7 cellular contexts compared by ENCODE assay signal in the genomic region with DNA sequence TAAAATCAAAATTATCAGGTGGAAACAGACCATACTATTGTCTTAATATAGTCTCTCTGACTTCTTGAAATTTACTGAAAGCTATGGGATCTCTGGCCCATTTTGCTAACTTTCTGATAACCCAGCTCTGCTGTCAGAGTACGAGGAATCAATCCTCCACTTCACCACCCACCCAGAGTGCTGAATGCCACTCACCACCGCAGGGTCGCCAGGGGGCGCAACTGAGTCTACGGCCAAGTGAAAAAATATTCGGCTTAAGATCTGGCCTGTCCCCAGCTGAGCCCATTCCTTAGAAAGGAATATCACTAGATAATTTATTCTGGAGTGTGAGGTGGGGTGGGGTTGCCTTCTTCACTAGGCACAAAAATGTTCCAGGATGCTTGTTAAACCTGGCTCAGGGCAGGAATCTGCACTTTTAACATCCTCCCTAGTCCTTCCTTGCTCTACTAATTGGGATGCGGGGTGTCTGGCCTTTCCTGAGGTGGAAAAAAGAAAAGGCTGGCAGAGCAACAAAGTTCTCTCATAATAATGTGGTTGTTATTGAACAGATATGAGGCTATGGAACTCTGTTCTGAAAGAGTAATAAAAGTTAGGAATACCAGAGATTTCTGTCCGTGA.
DNase-seq lines count a peak whose midpoint lies in the region; ATAC-seq, FAIRE-seq and TF ChIP-seq lines count a peak whose summit lies in the region.

No MANE protein-coding gene starts in this region.

- H3K4me3 ChIP-seq in astrocyte of the cerebellum (ENCODE audit: low read depth, low read length) (no peak overlapping the region), HepG2 (replicated peaks in 1 of 3; ENCODE audit: insufficient read depth in 1 of 3, low read depth in 2 of 3, low read length in 3 of 3) (no peak overlapping the region)

- CTCF ChIA-PET in HepG2 (lab: Yijun Ruan, JAX; ENCODE audit: low intra/inter-chr PET ratio, low total read pairs), result no interaction called here

- no peak for FAIRE-seq in HepG2 (lab: Jason Lieb, UNC)

- peak; percentile 71 for TF ChIP-seq CTCF in astrocyte of the cerebellum (IDR thresholded peaks at IDR 0.05; ENCODE audit: low read depth, low read length, missing control alignments)
- peak; percentile 57 for TF ChIP-seq CTCF in HepG2 (CRISPR knock-in tag; IDR thresholded peaks at IDR 0.05)

- in situ Hi-C loops in G401 (cut with HindIII; ENCODE audit: low sequenced_read_pairs) (no loop called here), astrocyte of the cerebellum (cut with HindIII; ENCODE audit: low sequenced_read_pairs) (no loop called here), HepG2 (cut with HindIII; ENCODE audit: extremely low pct_ligation_motif_present, low pct_unique_long_range_greater_than_20kb) (no loop called here)

- H3K4me1 ChIP-seq in HepG2 (ENCODE audit: insufficient read depth, low read length), result no peaks in the 10 kb centered on the region

- H3K9ac ChIP-seq in HepG2 (ENCODE audit: insufficient read depth, low read depth, low read length), result no peak overlapping the region

- no peak overlapping the region for H3K27ac ChIP-seq in HepG2 (ENCODE audit: extremely low read length, insufficient read depth, low read length)

- TF ChIP-seq EP300 in Ishikawa (IDR thresholded peaks at IDR 0.05; ENCODE audit: borderline replicate concordance), result no peak
- no peak for TF ChIP-seq EP300 in HepG2 (IDR thresholded peaks at IDR 0.05; ENCODE audit: low read depth in 2 of 2, low read length in 2 of 2)
- no peak for TF ChIP-seq EP300 in HepG2 (CRISPR knock-in tag; IDR thresholded peaks at IDR 0.05; ENCODE audit: borderline replicate concordance)

- no peak overlapping the region for H2AFZ ChIP-seq in HepG2 (ENCODE audit: low read length)

- H3K36me3 ChIP-seq in HepG2 (replicated peaks in 1 of 2; ENCODE audit: control insufficient read depth in 1 of 2, insufficient read depth in 2 of 2, low read length in 2 of 2), result no peaks in the 10 kb centered on the region

- no peak for TF ChIP-seq POLR2A in HepG2 (IDR thresholded peaks at IDR 0.05; ENCODE audit: insufficient read depth in 1 of 2, low read depth in 2 of 2, low read length in 2 of 2)

- peak; percentile 11 for DNase-seq in G401 (ENCODE audit: low spot score)
- no peak for DNase-seq in astrocyte of the cerebellum (ENCODE audit: low read depth)
- peak; percentile 7 for DNase-seq in HepG2 (ENCODE audit: low spot score)
- DNase-seq in NCI-H1048 (lab: John Stamatoyannopoulos, UW), result no peak
- no peak for DNase-seq in NCI-H128 (lab: John Stamatoyannopoulos, UW; ENCODE audit: unreplicated experiment)

- TF ChIP-seq RAD21 in Ishikawa (IDR thresholded peaks at IDR 0.05; ENCODE audit: low read depth), result peak; percentile 70
- no peak for TF ChIP-seq RAD21 in HepG2 (CRISPR knock-in tag; IDR thresholded peaks at IDR 0.05)

- no peaks in the 10 kb centered on the region for H3K27me3 ChIP-seq in HepG2 (ENCODE audit: control insufficient read depth in 1 of 2, insufficient read depth in 2 of 2, low read length in 2 of 2)

- H3K9me3 ChIP-seq in HepG2 (ENCODE audit: low read length), result no peaks in the 10 kb centered on the region

- intact Hi-C loops in HepG2 (cut with micrococcal nuclease; ENCODE audit: unreplicated experiment), result loop anchor here (1.0 kb wide), 1 partner anchor 483 kb away; no protein-coding TSS in a partner anchor

- 8% methylated on average over 8 of the region's 8 CpGs for WGBS in HepG2 (ENCODE audit: low lambda C conversion rate)

- POLR2A ChIA-PET in HepG2 (lab: Yijun Ruan, JAX), result no interaction called here

- H4K20me1 ChIP-seq in HepG2 (ENCODE audit: insufficient read depth, low read length), result no peaks in the 10 kb centered on the region

- H3K79me2 ChIP-seq in HepG2 (ENCODE audit: insufficient read depth, low read length), result no peaks in the 10 kb centered on the region

- ATAC-seq in GM19467 (IDR thresholded peaks at IDR 0.05; ENCODE audit: unreplicated experiment), result peak; percentile 70
- ATAC-seq in HepG2, result peak; percentile 70

- no TSS peak for BruUV-seq in HepG2 (replicated peaks; lab: Mats Ljungman, UMichigan)

- no peak overlapping the region for H3K4me2 ChIP-seq in HepG2 (ENCODE audit: low read depth, low read length)

TF ChIP-seq in Ishikawa, 13 proteins besides CTCF, POLR2A, EP300 and RAD21:
- TF ChIP-seq TCF12 (IDR thresholded peaks at IDR 0.05; ENCODE audit: low read depth), result no peak
- no peak for TF ChIP-seq CEBPB (IDR thresholded peaks at IDR 0.05)
- no peak for TF ChIP-seq ZBTB7A (IDR thresholded peaks at IDR 0.05; ENCODE audit: low read depth)
- TF ChIP-seq TAF1 (IDR thresholded peaks at IDR 0.05; ENCODE audit: low read depth), result no peak
- TF ChIP-seq, protein P1, sequence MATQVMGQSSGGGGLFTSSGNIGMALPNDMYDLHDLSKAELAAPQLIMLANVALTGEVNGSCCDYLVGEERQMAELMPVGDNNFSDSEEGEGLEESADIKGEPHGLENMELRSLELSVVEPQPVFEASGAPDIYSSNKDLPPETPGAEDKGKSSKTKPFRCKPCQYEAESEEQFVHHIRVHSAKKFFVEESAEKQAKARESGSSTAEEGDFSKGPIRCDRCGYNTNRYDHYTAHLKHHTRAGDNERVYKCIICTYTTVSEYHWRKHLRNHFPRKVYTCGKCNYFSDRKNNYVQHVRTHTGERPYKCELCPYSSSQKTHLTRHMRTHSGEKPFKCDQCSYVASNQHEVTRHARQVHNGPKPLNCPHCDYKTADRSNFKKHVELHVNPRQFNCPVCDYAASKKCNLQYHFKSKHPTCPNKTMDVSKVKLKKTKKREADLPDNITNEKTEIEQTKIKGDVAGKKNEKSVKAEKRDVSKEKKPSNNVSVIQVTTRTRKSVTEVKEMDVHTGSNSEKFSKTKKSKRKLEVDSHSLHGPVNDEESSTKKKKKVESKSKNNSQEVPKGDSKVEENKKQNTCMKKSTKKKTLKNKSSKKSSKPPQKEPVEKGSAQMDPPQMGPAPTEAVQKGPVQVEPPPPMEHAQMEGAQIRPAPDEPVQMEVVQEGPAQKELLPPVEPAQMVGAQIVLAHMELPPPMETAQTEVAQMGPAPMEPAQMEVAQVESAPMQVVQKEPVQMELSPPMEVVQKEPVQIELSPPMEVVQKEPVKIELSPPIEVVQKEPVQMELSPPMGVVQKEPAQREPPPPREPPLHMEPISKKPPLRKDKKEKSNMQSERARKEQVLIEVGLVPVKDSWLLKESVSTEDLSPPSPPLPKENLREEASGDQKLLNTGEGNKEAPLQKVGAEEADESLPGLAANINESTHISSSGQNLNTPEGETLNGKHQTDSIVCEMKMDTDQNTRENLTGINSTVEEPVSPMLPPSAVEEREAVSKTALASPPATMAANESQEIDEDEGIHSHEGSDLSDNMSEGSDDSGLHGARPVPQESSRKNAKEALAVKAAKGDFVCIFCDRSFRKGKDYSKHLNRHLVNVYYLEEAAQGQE (IDR thresholded peaks at IDR 0.05; ENCODE audit: low read depth), result no peak
- TF ChIP-seq, protein P2, sequence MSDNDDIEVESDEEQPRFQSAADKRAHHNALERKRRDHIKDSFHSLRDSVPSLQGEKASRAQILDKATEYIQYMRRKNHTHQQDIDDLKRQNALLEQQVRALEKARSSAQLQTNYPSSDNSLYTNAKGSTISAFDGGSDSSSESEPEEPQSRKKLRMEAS (IDR thresholded peaks at IDR 0.05), result no peak
- no peak for TF ChIP-seq EGR1 (IDR thresholded peaks at IDR 0.05)

TF ChIP-seq in HepG2, 621 proteins besides CTCF, POLR2A, EP300 and RAD21 (continues in another document):
- TF ChIP-seq STAG1 (CRISPR knock-in tag; IDR thresholded peaks at IDR 0.05) (peak; percentile 38), SUZ12 (IDR thresholded peaks at IDR 0.05; ENCODE audit: low read depth, low read length) (no peak), ZNF788 (CRISPR knock-in tag; IDR thresholded peaks at IDR 0.05; ENCODE audit: borderline replicate concordance) (no peak), PHB2 (IDR thresholded peaks at IDR 0.05; ENCODE audit: partially characterized antibody) (no peak), IRX3 (CRISPR knock-in tag; IDR thresholded peaks at IDR 0.05; ENCODE audit: borderline replicate concordance, low read depth) (no peak), KLF9 (CRISPR knock-in tag; IDR thresholded peaks at IDR 0.05; ENCODE audit: low read depth) (no peak), SRSF1 (optimal IDR thresholded peaks at IDR 0.05; ENCODE audit: low read depth, low read length) (no peak), ZNF776 (CRISPR knock-in tag; IDR thresholded peaks at IDR 0.05) (no peak), SOX6 (IDR thresholded peaks at IDR 0.05) (no peak), SOX6 (CRISPR knock-in tag; IDR thresholded peaks at IDR 0.05) (no peak)
- TF ChIP-seq, protein P3, sequence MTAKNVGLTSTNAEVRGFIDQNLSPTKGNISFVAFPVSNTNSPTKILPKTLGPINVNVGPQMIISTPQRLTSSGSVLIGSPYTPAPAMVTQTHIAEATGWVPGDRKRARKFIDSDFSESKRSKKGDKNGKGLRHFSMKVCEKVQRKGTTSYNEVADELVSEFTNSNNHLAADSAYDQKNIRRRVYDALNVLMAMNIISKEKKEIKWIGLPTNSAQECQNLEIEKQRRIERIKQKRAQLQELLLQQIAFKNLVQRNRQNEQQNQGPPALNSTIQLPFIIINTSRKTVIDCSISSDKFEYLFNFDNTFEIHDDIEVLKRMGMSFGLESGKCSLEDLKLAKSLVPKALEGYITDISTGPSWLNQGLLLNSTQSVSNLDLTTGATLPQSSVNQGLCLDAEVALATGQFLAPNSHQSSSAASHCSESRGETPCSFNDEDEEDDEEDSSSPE (CRISPR knock-in tag; IDR thresholded peaks at IDR 0.05), result no peak
- TF ChIP-seq, protein P4, sequence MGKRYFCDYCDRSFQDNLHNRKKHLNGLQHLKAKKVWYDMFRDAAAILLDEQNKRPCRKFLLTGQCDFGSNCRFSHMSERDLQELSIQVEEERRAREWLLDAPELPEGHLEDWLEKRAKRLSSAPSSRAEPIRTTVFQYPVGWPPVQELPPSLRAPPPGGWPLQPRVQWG (CRISPR knock-in tag; IDR thresholded peaks at IDR 0.05; ENCODE audit: borderline replicate concordance, low read depth), result no peak
- TF ChIP-seq, protein P5, sequence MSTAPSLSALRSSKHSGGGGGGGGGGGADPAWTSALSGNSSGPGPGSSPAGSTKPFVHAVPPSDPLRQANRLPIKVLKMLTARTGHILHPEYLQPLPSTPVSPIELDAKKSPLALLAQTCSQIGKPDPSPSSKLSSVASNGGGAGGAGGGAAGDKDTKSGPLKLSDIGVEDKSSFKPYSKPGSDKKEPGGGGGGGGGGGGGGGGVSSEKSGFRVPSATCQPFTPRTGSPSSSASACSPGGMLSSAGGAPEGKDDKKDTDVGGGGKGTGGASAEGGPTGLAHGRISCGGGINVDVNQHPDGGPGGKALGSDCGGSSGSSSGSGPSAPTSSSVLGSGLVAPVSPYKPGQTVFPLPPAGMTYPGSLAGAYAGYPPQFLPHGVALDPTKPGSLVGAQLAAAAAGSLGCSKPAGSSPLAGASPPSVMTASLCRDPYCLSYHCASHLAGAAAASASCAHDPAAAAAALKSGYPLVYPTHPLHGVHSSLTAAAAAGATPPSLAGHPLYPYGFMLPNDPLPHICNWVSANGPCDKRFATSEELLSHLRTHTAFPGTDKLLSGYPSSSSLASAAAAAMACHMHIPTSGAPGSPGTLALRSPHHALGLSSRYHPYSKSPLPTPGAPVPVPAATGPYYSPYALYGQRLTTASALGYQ (CRISPR knock-in tag; IDR thresholded peaks at IDR 0.05), result no peak

Comparison
In these comparisons a context has a peak if more than half of its experiments do, and no peak if none do; other contexts are left out.
1. DNase-seq: peak in G401 (single experiment) and HepG2 (single experiment); none in astrocyte of the cerebellum (single experiment), NCI-H1048 (single experiment) and NCI-H128 (single experiment).